ENCODE assay signal across 31 cellular contexts in genomic region chr4:36064147-36064546, GRCh38.
DNase-seq lines count a peak whose midpoint lies in the region; ATAC-seq, FAIRE-seq and TF ChIP-seq lines count a peak whose summit lies in the region.
"Had no signal": no experiment of that assay in that cellular context is flagged by ENCODE, and none has a peak within 500 bp of the region (broad histone marks: within the 10 kb centered on the region; RNA-seq: fewer than 3 reads in every experiment).

No MANE protein-coding gene starts in this region.

- ATAC-seq in left colon, result peak; percentile 68
- ATAC-seq in GM18520 (IDR thresholded peaks at IDR 0.05; ENCODE audit: unreplicated experiment), result no peak
- ATAC-seq: activated CD8-positive, alpha-beta T cell treated with anti-CD3 and anti-CD28 coated beads, Interleukin-2, amount 10 ng/mL, durations not matched to agents 7 days and 5 days; left lobe of liver; sciatic nerve had no signal

- no peak overlapping the region for H2AFZ ChIP-seq in H1 (ENCODE audit: low read length)

- intact Hi-C loops in left colon (cut with DNase I, micrococcal nuclease), result no loop called here

- no peaks in the 10 kb centered on the region for H3K36me3 ChIP-seq in H1 (ENCODE audit: control insufficient read depth in 2 of 4, insufficient read depth in 4 of 4, low read length in 3 of 4)
- H3K36me3 ChIP-seq: prostate gland had no signal

- H2BK12ac ChIP-seq in H1 (ENCODE audit: low read depth, low read length), result no peak overlapping the region

- H3K27ac ChIP-seq in RWPE1 (no peak overlapping the region), H1 (ENCODE audit: low read depth, low read length) (no peak overlapping the region)
- H3K27ac ChIP-seq: coronary artery, esophagus squamous epithelium, Peyer's patch, prostate gland, tibial nerve, VCaP had no signal

- H3K9ac ChIP-seq in H1 (replicated peaks in 1 of 4; ENCODE audit: extremely low read depth in 1 of 4, low read depth in 3 of 4, low read length in 3 of 4), result no peak overlapping the region

- no peaks in the 10 kb centered on the region for H3K79me2 ChIP-seq in H1 (ENCODE audit: control insufficient read depth in 1 of 2, insufficient read depth in 2 of 2, low read length in 2 of 2)

- H2BK120ac ChIP-seq in H1 (replicated peaks; ENCODE audit: low read depth, low read length), result no peak overlapping the region

- no peak overlapping the region for H2BK20ac ChIP-seq in H1 (ENCODE audit: low read length)

- H4K8ac ChIP-seq in H1 (ENCODE audit: extremely low read depth, insufficient read depth, low read length), result peak overlapping the region; percentile 57; the same call in 1 of the 2 replicates

- POLR2A ChIA-PET in RWPE1 (lab: Yijun Ruan, JAX; ENCODE audit: low non-redundant PET) (no interaction called here), H1 (lab: Charles Lee; ENCODE audit: partially characterized antibody) (no interaction called here)

- no peak overlapping the region for H2AK5ac ChIP-seq in H1 (ENCODE audit: low read depth, low read length)

- H3K14ac ChIP-seq in H1 (ENCODE audit: insufficient read length), result no peak overlapping the region

- H3K4ac ChIP-seq in H1 (replicated peaks; ENCODE audit: insufficient read length, low read depth, low read length), result no peak overlapping the region

- no peak overlapping the region for H2BK15ac ChIP-seq in H1 (ENCODE audit: low read length)

- peak; percentile 51 for DNase-seq in RWPE1 (ENCODE audit: low spot score)
- no peak for DNase-seq in H1 (ENCODE audit: low read depth in 1 of 2, low spot score in 2 of 2)
- DNase-seq in left colon, result peak in 1 of 2 donors; percentile 20
- peak; percentile 89 for DNase-seq in renal cortical epithelial cell (ENCODE audit: low read depth)
- no peak for DNase-seq in inferior parietal cortex (ENCODE audit: extremely low spot score)
- DNase-seq in activated effector memory CD4-positive, alpha-beta T cell treated with Interleukin-2 at 50 U/mL for 16 hours, result no peak
- DNase-seq in stimulated activated CD4-positive, alpha-beta T cell treated with anti-CD3 and anti-CD28 coated beads, Interleukin-4, amount 100 ng/mL, for 24 hours, result no peak
- DNase-seq: activated CD4-positive, alpha-beta T cell treated with anti-CD3 and anti-CD28 coated beads for 4 hours; activated CD8-positive, alpha-beta T cell treated with anti-CD3 and anti-CD28 coated beads, Interleukin-2, amount 10 ng/mL, durations not matched to agents 7 days and 5 days; activated naive CD4-positive, alpha-beta T cell treated with anti-CD3 and anti-CD28 coated beads, Interleukin-2, amount 50 U/mL, for 16 hours; amygdala; CD8-positive, alpha-beta memory T cell; DMS 273 treated with DMSO at 0.1 percent for 48 hours; effector CD8-positive, alpha-beta T cell; esophagus squamous epithelium; foreskin melanocyte; Kasumi-1; NCI-H1417 treated with DMSO at 0.1 percent for 48 hours; NCI-H2081; NCI-H69; Peyer's patch; stimulated activated CD4-positive, alpha-beta T cell treated with anti-CD3 and anti-CD28 coated beads, Interleukin-12 subunit alpha, Interleukin-12 subunit beta, amount 100 ng/mL, for 4 hours; stimulated activated CD4-positive, alpha-beta T cell treated with anti-CD3 and anti-CD28 coated beads, Interleukin-4, amount 100 ng/mL, for 1 hour had no signal

- TF ChIP-seq CTCF in RWPE1 (conservative IDR thresholded peaks at IDR 0.05; ENCODE audit: low read depth), result no peak
- no peak for TF ChIP-seq CTCF in H1 (IDR thresholded peaks at IDR 0.05; ENCODE audit: control extremely low read depth in 1 of 3, insufficient read depth in 1 of 3, low read depth in 1 of 3, low read length in 3 of 3)

- TF ChIP-seq POLR2A in H1 (IDR thresholded peaks at IDR 0.05; ENCODE audit: control extremely low read depth in 1 of 2, low read depth in 2 of 2, low read length in 2 of 2), result no peak

- H3K23me2 ChIP-seq in H1 (ENCODE audit: low read depth, low read length), result no peaks in the 10 kb centered on the region

- H2BK5ac ChIP-seq in H1 (ENCODE audit: low read depth, low read length), result no peak overlapping the region

- H4K20me1 ChIP-seq in H1 (replicated peaks in 1 of 2; ENCODE audit: control insufficient read depth in 1 of 2, insufficient read depth in 2 of 2, low read length in 2 of 2), result no peaks in the 10 kb centered on the region

- CTCF ChIA-PET in RWPE1 (lab: Yijun Ruan, JAX) (no interaction called here), H1 (lab: Charles Lee; ENCODE audit: partially characterized antibody) (no interaction called here)

- no peak overlapping the region for H4K91ac ChIP-seq in H1 (replicated peaks; ENCODE audit: insufficient read length, low read length)

- no peak overlapping the region for H3K23ac ChIP-seq in H1 (ENCODE audit: insufficient read length)

- no peak overlapping the region for H3K56ac ChIP-seq in H1 (replicated peaks; ENCODE audit: insufficient read length, low read depth, low read length)

- no peak for TF ChIP-seq RAD21 in H1 (IDR thresholded peaks at IDR 0.05 in 1 of 2, conservative IDR thresholded peaks at IDR 0.05 in 1 of 2; ENCODE audit: low read depth in 2 of 2, low read length in 2 of 2)

- no peak overlapping the region for H4K5ac ChIP-seq in H1 (ENCODE audit: insufficient read length, low read depth, low read length)

- no peak overlapping the region for H3K4me3 ChIP-seq in H1 (ENCODE audit: extremely low read depth in 1 of 4, insufficient read depth in 2 of 4, low read depth in 3 of 4, low read length in 4 of 4)
- H3K4me3 ChIP-seq: coronary artery, esophagus squamous epithelium, Peyer's patch, prostate gland, tibial nerve had no signal

- H3K4me2 ChIP-seq in H1 (ENCODE audit: insufficient read depth in 1 of 2, low read depth in 2 of 2, low read length in 2 of 2), result no peak overlapping the region

- H3K18ac ChIP-seq in H1 (ENCODE audit: extremely low read depth, low read length), result no peak overlapping the region

- FAIRE-seq in H1 (lab: Jason Lieb, UNC), result no peak
- FAIRE-seq: GM12892 had no signal

- no peaks in the 10 kb centered on the region for H3K79me1 ChIP-seq in H1 (ENCODE audit: low read depth, low read length)

- no peaks in the 10 kb centered on the region for H3K4me1 ChIP-seq in H1 (replicated peaks in 1 of 4; ENCODE audit: control insufficient read depth in 3 of 4, insufficient read depth in 4 of 4, low read length in 3 of 4)
- H3K4me1 ChIP-seq: Peyer's patch, prostate gland, tibial nerve had no signal

- H3K27me3 ChIP-seq in H1 (replicated peaks in 1 of 4; ENCODE audit: control insufficient read depth in 3 of 4, extremely low read depth in 1 of 4, insufficient read depth in 3 of 4, low read length in 3 of 4), result no peaks in the 10 kb centered on the region
- H3K27me3 ChIP-seq: esophagus squamous epithelium, Peyer's patch, tibial nerve had no signal

- no peak for TF ChIP-seq EP300 in H1 (IDR thresholded peaks at IDR 0.05; ENCODE audit: borderline replicate concordance in 1 of 2, low read depth in 2 of 2, low read length in 2 of 2)

- no peaks in the 10 kb centered on the region for H3K9me3 ChIP-seq in H1 (ENCODE audit: insufficient read depth in 2 of 2, low read depth in 1 of 2, low read length in 1 of 2)
- H3K9me3 ChIP-seq: esophagus squamous epithelium, Peyer's patch, prostate gland, tibial nerve had no signal

TF ChIP-seq in H1, 55 proteins besides CTCF, POLR2A, EP300 and RAD21:
- TF ChIP-seq BACH1 (IDR thresholded peaks at IDR 0.05; ENCODE audit: low read length), result no peak
- no peak for TF ChIP-seq SUZ12 (IDR thresholded peaks at IDR 0.05; ENCODE audit: low read length)
- no peak for TF ChIP-seq GTF2F1 (IDR thresholded peaks at IDR 0.05; ENCODE audit: borderline replicate concordance, low read depth, low read length)
- no peak for TF ChIP-seq SIN3A (conservative IDR thresholded peaks at IDR 0.05 in 1 of 2, IDR thresholded peaks at IDR 0.05 in 1 of 2; ENCODE audit: low read depth in 1 of 2, low read length in 2 of 2)
- no peak for TF ChIP-seq ATF2 (IDR thresholded peaks at IDR 0.05; ENCODE audit: low read length)
- TF ChIP-seq EGR1 (IDR thresholded peaks at IDR 0.05; ENCODE audit: borderline replicate concordance, low read depth, low read length), result no peak
- no peak for TF ChIP-seq JUN (IDR thresholded peaks at IDR 0.05; ENCODE audit: low read depth, low read length)
- TF ChIP-seq CEBPB (IDR thresholded peaks at IDR 0.05; ENCODE audit: low read depth, low read length), result no peak
- TF ChIP-seq JUND (IDR thresholded peaks at IDR 0.05; ENCODE audit: low read length), result no peak
- no peak for TF ChIP-seq EZH2 (IDR thresholded peaks at IDR 0.05; ENCODE audit: low read depth, low read length, severe bottlenecking)
- no peak for TF ChIP-seq KDM4A (IDR thresholded peaks at IDR 0.05; ENCODE audit: low read depth, low read length, severe bottlenecking)
- TF ChIP-seq HDAC6 (IDR thresholded peaks at IDR 0.05; ENCODE audit: low read depth, low read length), result no peak
- no peak for TF ChIP-seq CHD1 (IDR thresholded peaks at IDR 0.05; ENCODE audit: low read depth, low read length)
- no peak for TF ChIP-seq CTBP2 (IDR thresholded peaks at IDR 0.05; ENCODE audit: borderline replicate concordance, insufficient read depth, insufficient read length, low read length)
- TF ChIP-seq TCF12 (IDR thresholded peaks at IDR 0.05; ENCODE audit: low read depth, low read length), result no peak
- TF ChIP-seq HDAC2 (IDR thresholded peaks at IDR 0.05; ENCODE audit: borderline replicate concordance in 1 of 2, low read depth in 2 of 2, low read length in 2 of 2), result no peak

Comparison
In these comparisons a context has a peak if more than half of its experiments do, and no peak if none do; other contexts are left out.
1. DNase-seq: peak in RWPE1 (single experiment) and renal cortical epithelial cell (single experiment); none in H1 (0 of 2), inferior parietal cortex (single experiment), activated effector memory CD4-positive, alpha-beta T cell treated with Interleukin-2 at 50 U/mL for 16 hours (single experiment) and stimulated activated CD4-positive, alpha-beta T cell treated with anti-CD3 and anti-CD28 coated beads, Interleukin-4, amount 100 ng/mL, for 24 hours (single experiment).